In the genomic region with DNA sequence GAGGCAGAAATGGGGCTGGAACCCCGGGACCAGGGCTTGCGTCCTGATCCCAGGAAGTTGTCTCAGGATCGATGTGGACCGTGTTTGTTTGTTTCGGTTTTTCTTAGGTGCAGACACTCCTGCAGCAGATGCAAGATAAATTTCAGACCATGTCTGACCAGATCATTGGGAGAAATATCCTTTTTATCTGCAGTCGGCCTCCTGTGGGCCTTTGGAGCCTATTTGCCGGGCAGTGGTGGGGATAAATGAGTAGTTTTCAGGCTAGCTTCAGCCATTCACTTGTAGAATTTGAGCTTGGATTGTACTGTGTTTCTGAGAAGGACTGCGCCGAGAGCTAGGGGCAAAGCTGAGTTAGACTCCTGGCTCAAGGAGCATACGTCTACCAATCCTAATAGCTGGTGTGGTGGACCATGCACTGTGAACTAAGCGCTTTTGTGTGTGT, we compare ENCODE assay signal across 8 cellular contexts. TPM values are rescaled to one million over a fixed set of nuclear protein-coding genes. Genes with fewer than 3 reads are reported as not detected.
A peak's percentile ranks its signal among the peaks of the same experiment; 100 is the strongest.
DNase-seq lines count a peak whose midpoint lies in the region; ATAC-seq and TF ChIP-seq lines count a peak whose summit lies in the region.

No MANE protein-coding gene starts in this region.

- intact Hi-C loops in left ventricle myocardium inferior (cut with micrococcal nuclease) (no loop called here), left cardiac atrium (cut with DNase I) (no loop called here), vagina (cut with DNase I) (no loop called here)

- TF ChIP-seq CTCF in left ventricle myocardium inferior (IDR thresholded peaks at IDR 0.05; ENCODE audit: borderline replicate concordance) = no peak
- TF ChIP-seq CTCF in brain (conservative IDR thresholded peaks at IDR 0.05) = no peak
- no peak for TF ChIP-seq CTCF in vagina (IDR thresholded peaks at IDR 0.05)

- H3K27me3 Mint-ChIP-seq in brain (peaks cover 17% of the 10 kb centered on the region), memory B cell (no peaks in the 10 kb centered on the region)

- ATAC-seq in left cardiac atrium (no peak), memory B cell (ENCODE audit: low read depth) (no peak)

- H3K27ac ChIP-seq in left ventricle myocardium inferior (replicated peaks) = peak overlapping the region; percentile 81
- H3K27ac ChIP-seq in vagina = peak overlapping the region; percentile 81

- DNase-seq in left ventricle myocardium inferior (no peak), left cardiac atrium (no peak), memory B cell (ENCODE audit: low spot score in 2 of 2) (no peak), vagina (ENCODE audit: extremely low spot score in 2 of 2) (no peak), HuH-7 (ENCODE audit: low spot score) (no peak), amniotic stem cell (lab: John Stamatoyannopoulos, UW) (no peak)
- no peak for DNase-seq in stimulated activated CD4-positive, alpha-beta T cell treated with anti-CD3 and anti-CD28 coated beads, Interleukin-15, amount 100 ng/mL, for 24 hours

- H3K9me3 ChIP-seq in left ventricle myocardium inferior (replicated peaks) = no peaks in the 10 kb centered on the region
- H3K9me3 ChIP-seq in vagina = no peaks in the 10 kb centered on the region

- H3K36me3 Mint-ChIP-seq in brain (peaks cover 49% of the 10 kb centered on the region), memory B cell (peaks cover 20% of the 10 kb centered on the region)

- H3K4me1 Mint-ChIP-seq in brain = peaks cover 46% of the 10 kb centered on the region
- peaks cover 32% of the 10 kb centered on the region for H3K4me1 Mint-ChIP-seq in memory B cell

- H3K4me3 Mint-ChIP-seq in brain (peak overlapping the region; percentile 96 to 99 (median 98)), memory B cell (peak overlapping the region; percentile 99)

- H3K36me3 ChIP-seq in left ventricle myocardium inferior = peaks cover 39% of the 10 kb centered on the region
- no peaks in the 10 kb centered on the region for H3K36me3 ChIP-seq in vagina

- H3K27ac Mint-ChIP-seq in brain (peak overlapping the region; percentile 88 to 96 (median 96)), memory B cell (peak overlapping the region; percentile 95)

- H3K4me1 ChIP-seq in left ventricle myocardium inferior = peaks cover 58% of the 10 kb centered on the region
- peaks cover 42% of the 10 kb centered on the region for H3K4me1 ChIP-seq in vagina

- no peak for TF ChIP-seq POLR2A in vagina (IDR thresholded peaks at IDR 0.05)

- peaks cover 0 to 5% (median 3%) of the 10 kb centered on the region in 5 experiments for H3K9me3 Mint-ChIP-seq in brain
- peaks cover 2% of the 10 kb centered on the region for H3K9me3 Mint-ChIP-seq in memory B cell

- H3K27me3 ChIP-seq in left ventricle myocardium inferior (ENCODE audit: low read depth) = no peaks in the 10 kb centered on the region
- H3K27me3 ChIP-seq in vagina = no peaks in the 10 kb centered on the region

- H3K4me3 ChIP-seq in left ventricle myocardium inferior = peak overlapping the region; percentile 92
- peak overlapping the region; percentile 82 to 99 for H3K4me3 ChIP-seq in vagina

RNA-seq across cellular contexts. Expression of a gene that starts 0.8 kb away (rescaled TPM):
- total RNA-seq in left ventricle myocardium inferior = 175 TPM
- total RNA-seq in left cardiac atrium = 100 to 1,000 TPM; 145 to 160 TPM
- polyA plus RNA-seq in brain (ENCODE audit: insufficient read depth, low read depth, low replicate concordance) = 208 TPM
- 14.2 TPM for total RNA-seq in vagina
